ENCODE assay signal across 9 cellular contexts in the genomic region with DNA sequence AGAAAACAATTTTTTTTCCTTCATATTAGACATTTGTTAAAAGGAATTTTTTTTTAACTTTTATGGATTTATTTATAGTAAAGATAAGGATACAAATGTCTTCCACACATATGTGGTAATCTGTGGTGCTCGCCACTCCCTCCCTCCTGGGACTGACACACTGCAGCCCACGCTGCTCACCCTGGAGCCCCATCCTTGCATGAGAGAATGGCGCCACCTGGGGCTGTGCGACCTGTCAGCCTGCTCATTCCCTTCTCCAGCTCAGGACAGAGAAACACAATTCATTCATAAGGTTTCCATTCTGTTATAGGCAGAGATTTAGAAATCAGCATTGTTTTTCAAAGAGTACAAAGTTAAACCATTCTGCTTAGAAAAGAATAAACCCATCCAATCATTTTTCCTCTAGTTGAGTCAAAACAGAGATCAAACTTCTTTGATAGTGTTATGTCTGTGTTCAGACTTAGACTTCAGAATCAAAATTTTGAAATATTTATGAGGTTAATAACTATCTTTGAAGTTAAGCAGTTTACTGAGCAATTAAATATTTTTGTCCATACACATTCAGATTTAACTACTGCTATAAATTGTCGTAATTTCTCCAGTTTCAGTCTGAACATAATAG. TPM values are rescaled to one million over a fixed set of nuclear protein-coding genes. Genes with fewer than 3 reads are reported as not detected.
DNase-seq lines count a peak whose midpoint lies in the region; ATAC-seq lines count a peak whose summit lies in the region.
"Had no signal": no experiment of that assay in that cellular context is flagged by ENCODE, and none has a peak within 500 bp of the region (broad histone marks: within the 10 kb centered on the region; RNA-seq: fewer than 3 reads in every experiment).

No MANE protein-coding gene starts in this region.

- peaks cover 16% of the 10 kb centered on the region for H3K4me1 Mint-ChIP-seq in activated T-cell treated with anti-CD3 and anti-CD28 coated beads, Interleukin-2, amount 50 U/mL, for 24 hours (ENCODE audit: low read depth)
- peaks cover 11% of the 10 kb centered on the region for H3K4me1 Mint-ChIP-seq in activated naive CD8-positive, alpha-beta T cell treated with anti-CD3 and anti-CD28 coated beads, Interleukin-2, amount 50 U/mL, for 24 hours

- ATAC-seq in activated naive CD8-positive, alpha-beta T cell treated with anti-CD3 and anti-CD28 coated beads, Interleukin-2, amount 50 U/mL, for 24 hours: no peak
- ATAC-seq in HG02852 (IDR thresholded peaks at IDR 0.05; ENCODE audit: unreplicated experiment): no peak

- H3K36me3 Mint-ChIP-seq in activated T-cell treated with anti-CD3 and anti-CD28 coated beads, Interleukin-2, amount 50 U/mL, for 24 hours (ENCODE audit: low read depth): peaks cover 82% of the 10 kb centered on the region
- peaks cover 38% of the 10 kb centered on the region for H3K36me3 Mint-ChIP-seq in activated naive CD8-positive, alpha-beta T cell treated with anti-CD3 and anti-CD28 coated beads, Interleukin-2, amount 50 U/mL, for 24 hours (ENCODE audit: low read depth)

- DNase-seq in activated T-cell treated with anti-CD3 and anti-CD28 coated beads for 1 hour (ENCODE audit: low read depth) (peak; percentile 11), NCI-H460 (ENCODE audit: extremely low read depth, low read depth) (peak; percentile 40), iPS-NIHi7 (ENCODE audit: extremely low spot score) (peak; percentile 59), AG08396 (ENCODE audit: low spot score) (no peak)
- no peak for DNase-seq in activated T-cell treated with anti-CD3 and anti-CD28 coated beads, Interleukin-2, amount 50 U/mL, for 24 hours
- DNase-seq in activated naive CD8-positive, alpha-beta T cell treated with anti-CD3 and anti-CD28 coated beads, Interleukin-2, amount 50 U/mL, for 24 hours: peak; percentile 40
- DNase-seq in stimulated activated CD8-positive, alpha-beta memory T cell treated with anti-CD3 and anti-CD28 coated beads, Interleukin-4, amount 100 ng/mL, for 24 hours (ENCODE audit: low read depth): peak; percentile 11

- no peaks in the 10 kb centered on the region for H3K27me3 Mint-ChIP-seq in activated T-cell treated with anti-CD3 and anti-CD28 coated beads, Interleukin-2, amount 50 U/mL, for 24 hours
- H3K27me3 Mint-ChIP-seq in activated naive CD8-positive, alpha-beta T cell treated with anti-CD3 and anti-CD28 coated beads, Interleukin-2, amount 50 U/mL, for 24 hours: no peaks in the 10 kb centered on the region
- H3K27me3 Mint-ChIP-seq: stimulated activated naive CD8-positive, alpha-beta T cell treated with anti-CD3 and anti-CD28 coated beads, Interleukin-15, Interleukin-2, amounts not matched to agents 100 ng/mL and 50 ng/mL, for 24 hours had no signal

- H3K4me3 Mint-ChIP-seq in activated T-cell treated with anti-CD3 and anti-CD28 coated beads, Interleukin-2, amount 50 U/mL, for 24 hours: no peak overlapping the region
- no peak overlapping the region for H3K4me3 Mint-ChIP-seq in activated naive CD8-positive, alpha-beta T cell treated with anti-CD3 and anti-CD28 coated beads, Interleukin-2, amount 50 U/mL, for 24 hours
- H3K4me3 Mint-ChIP-seq: stimulated activated naive CD8-positive, alpha-beta T cell treated with anti-CD3 and anti-CD28 coated beads, Interleukin-15, Interleukin-2, amounts not matched to agents 100 ng/mL and 50 ng/mL, for 24 hours had no signal

- no peak overlapping the region for H3K27ac Mint-ChIP-seq in activated T-cell treated with anti-CD3 and anti-CD28 coated beads, Interleukin-2, amount 50 U/mL, for 24 hours
- no peak overlapping the region for H3K27ac Mint-ChIP-seq in activated naive CD8-positive, alpha-beta T cell treated with anti-CD3 and anti-CD28 coated beads, Interleukin-2, amount 50 U/mL, for 24 hours
- H3K27ac Mint-ChIP-seq: stimulated activated naive CD8-positive, alpha-beta T cell treated with anti-CD3 and anti-CD28 coated beads, Interleukin-15, Interleukin-2, amounts not matched to agents 100 ng/mL and 50 ng/mL, for 24 hours had no signal

- no peaks in the 10 kb centered on the region for H3K9me3 Mint-ChIP-seq in activated T-cell treated with anti-CD3 and anti-CD28 coated beads, Interleukin-2, amount 50 U/mL, for 24 hours
- no peaks in the 10 kb centered on the region for H3K9me3 Mint-ChIP-seq in activated naive CD8-positive, alpha-beta T cell treated with anti-CD3 and anti-CD28 coated beads, Interleukin-2, amount 50 U/mL, for 24 hours
- H3K9me3 Mint-ChIP-seq: stimulated activated naive CD8-positive, alpha-beta T cell treated with anti-CD3 and anti-CD28 coated beads, Interleukin-15, Interleukin-2, amounts not matched to agents 100 ng/mL and 50 ng/mL, for 24 hours had no signal

RNA-seq across cellular contexts. Expression of gene DYNLRB1, which starts 42.8 kb away (rescaled TPM):
- 175 and 219 TPM in 2 replicates for total RNA-seq in NCI-H460 (2014; rRNA removed; shearing (Covaris generic))
- 50.4 and 58.7 TPM in 2 replicates for polyA plus RNA-seq in NCI-H460 (2014; cell fraction: nucleus; rRNA removed)

Comparison
In these comparisons a context has a peak if more than half of its experiments do, and no peak if none do; other contexts are left out.
1. DNase-seq: peak in activated T-cell treated with anti-CD3 and anti-CD28 coated beads for 1 hour (single experiment), NCI-H460 (single experiment), activated naive CD8-positive, alpha-beta T cell treated with anti-CD3 and anti-CD28 coated beads, Interleukin-2, amount 50 U/mL, for 24 hours (single experiment), iPS-NIHi7 (single experiment) and stimulated activated CD8-positive, alpha-beta memory T cell treated with anti-CD3 and anti-CD28 coated beads, Interleukin-4, amount 100 ng/mL, for 24 hours (single experiment); none in activated T-cell treated with anti-CD3 and anti-CD28 coated beads, Interleukin-2, amount 50 U/mL, for 24 hours (single experiment) and AG08396 (single experiment).